In genomic region chr7:104814671-104815400, GRCh38 we compare ENCODE assay signal across 23 cellular contexts.
"Had no signal": no experiment of that assay in that cellular context is flagged by ENCODE, and none has a peak within 500 bp of the region (broad histone marks: within the 10 kb centered on the region; RNA-seq: fewer than 3 reads in every experiment).

No MANE protein-coding gene starts in this region.

- H3K4me2 ChIP-seq: hepatocyte had no signal

- H3K27ac Mint-ChIP-seq: activated CD4-positive, alpha-beta memory T cell treated with anti-CD3 and anti-CD28 coated beads, Interleukin-2, amount 10 ng/mL, durations not matched to agents 7 days and 5 days; activated CD4-positive, alpha-beta T cell treated with anti-CD3 and anti-CD28 coated beads, Interleukin-2, amount 10 ng/mL, durations not matched to agents 24 days and 14 days; activated naive CD8-positive, alpha-beta T cell; activated T-helper 2 cell treated with anti-CD3 and anti-CD28 coated beads, Interferon-gamma antibody, Interleukin-2, Interleukin-4, amounts not matched to agents 10 μg/mL and 5 μg/mL and 100 μg/mL, durations not matched to agents 14 hours and 24 hours and 36 hours; brain; nephron had no signal

- H3K36me3 Mint-ChIP-seq: activated naive CD8-positive, alpha-beta T cell; brain had no signal

- DNase-seq: activated CD4-positive, alpha-beta memory T cell treated with anti-CD3 and anti-CD28 coated beads, Interleukin-2, amount 10 ng/mL, durations not matched to agents 7 days and 5 days; activated CD4-positive, alpha-beta T cell treated with anti-CD3 and anti-CD28 coated beads, Interleukin-2, amount 10 ng/mL, durations not matched to agents 24 days and 14 days; activated CD4-positive, CD25-positive, alpha-beta regulatory T cell treated with anti-CD3 and anti-CD28 coated beads, Interleukin-2, amount 50 U/mL, for 72 hours; activated T-cell treated with anti-CD3 and anti-CD28 coated beads, Interleukin-2, amount 50 U/mL, for 48 hours; left colon; mammary epithelial cell; retina; stimulated activated CD4-positive, alpha-beta T cell treated with anti-CD3 and anti-CD28 coated beads, Interleukin-12 subunit alpha, Interleukin-12 subunit beta, amount 100 ng/mL, for 4 hours; stimulated activated CD4-positive, alpha-beta T cell treated with anti-CD3 and anti-CD28 coated beads, Interleukin-4, amount 100 ng/mL, for 1 hour; T-helper 2 cell had no signal

- H3K9me3 ChIP-seq: ascending aorta, gastroesophageal sphincter, pancreas, prostate gland, tibial nerve had no signal

- H3K9me3 Mint-ChIP-seq: activated CD4-positive, alpha-beta memory T cell treated with anti-CD3 and anti-CD28 coated beads, Interleukin-2, amount 10 ng/mL, durations not matched to agents 7 days and 5 days; activated CD4-positive, alpha-beta T cell treated with anti-CD3 and anti-CD28 coated beads, Interleukin-2, amount 10 ng/mL, durations not matched to agents 24 days and 14 days; activated T-helper 2 cell treated with anti-CD3 and anti-CD28 coated beads, Interferon-gamma antibody, Interleukin-2, Interleukin-4, amounts not matched to agents 10 μg/mL and 5 μg/mL and 100 μg/mL, durations not matched to agents 14 hours and 24 hours and 36 hours; brain; nephron had no signal

- H3K36me3 ChIP-seq: ascending aorta, cardiac muscle cell, gastroesophageal sphincter, pancreas, prostate gland, tibial nerve had no signal

- H3K4me3 ChIP-seq: ascending aorta, cardiac muscle cell, gastroesophageal sphincter, hepatocyte, pancreas, prostate gland, skin epidermis, tibial nerve had no signal

- H3K4me3 Mint-ChIP-seq: activated CD4-positive, alpha-beta memory T cell treated with anti-CD3 and anti-CD28 coated beads, Interleukin-2, amount 10 ng/mL, durations not matched to agents 7 days and 5 days; activated CD4-positive, alpha-beta T cell treated with anti-CD3 and anti-CD28 coated beads, Interleukin-2, amount 10 ng/mL, durations not matched to agents 24 days and 14 days; activated naive CD8-positive, alpha-beta T cell; brain; nephron had no signal

- H3K4me1 Mint-ChIP-seq: activated CD4-positive, alpha-beta memory T cell treated with anti-CD3 and anti-CD28 coated beads, Interleukin-2, amount 10 ng/mL, durations not matched to agents 7 days and 5 days; activated CD4-positive, alpha-beta T cell treated with anti-CD3 and anti-CD28 coated beads, Interleukin-2, amount 10 ng/mL, durations not matched to agents 24 days and 14 days had no signal

- H3K27me3 ChIP-seq: ascending aorta, cardiac muscle cell, hepatocyte, pancreas, tibial nerve had no signal

- H2AFZ ChIP-seq: hepatocyte had no signal

- H3K27ac ChIP-seq: ascending aorta, cardiac muscle cell, gastroesophageal sphincter, hepatocyte, pancreas, prostate gland, skin epidermis, tibial nerve had no signal

- H3K79me2 ChIP-seq: hepatocyte had no signal

- H3K4me1 ChIP-seq: ascending aorta, gastroesophageal sphincter, pancreas, prostate gland, tibial nerve had no signal

- ATAC-seq: gastroesophageal sphincter, left colon, pancreas, sciatic nerve had no signal
